28 cellular contexts compared by ENCODE assay signal in the genomic region with DNA sequence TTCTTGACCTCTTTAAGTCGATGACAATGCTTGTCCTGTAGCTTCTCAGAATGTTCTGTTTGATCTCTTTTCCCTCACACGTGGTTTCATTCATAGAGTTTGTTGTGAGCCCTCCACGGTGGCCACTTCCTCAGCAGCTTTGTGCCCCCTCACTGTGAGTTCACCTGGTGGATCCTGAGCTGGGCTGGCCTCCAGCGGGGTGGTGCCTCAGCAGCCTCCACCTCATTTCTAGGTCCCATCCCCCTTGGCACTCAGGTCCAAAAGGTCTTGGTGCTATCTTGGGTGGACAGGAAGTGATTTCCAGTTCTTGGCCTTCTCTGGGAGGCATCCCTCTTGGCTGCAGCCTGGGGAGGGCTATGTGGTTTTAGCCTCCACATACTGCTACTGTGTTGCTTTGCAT.
"Had no signal": no experiment of that assay in that cellular context is flagged by ENCODE, and none has a peak within 500 bp of the region (broad histone marks: within the 10 kb centered on the region; RNA-seq: fewer than 3 reads in every experiment).

No MANE protein-coding gene starts in this region.

- H3K36me3 Mint-ChIP-seq: activated CD4-positive, alpha-beta memory T cell treated with anti-CD3 and anti-CD28 coated beads for 36 hours; activated naive CD4-positive, alpha-beta T cell treated with anti-CD3 and anti-CD28 coated beads, Interleukin-2, amount 10 ng/mL, durations not matched to agents 7 days and 5 days; activated naive CD4-positive, alpha-beta T cell treated with anti-CD3 and anti-CD28 coated beads, Interleukin-2, amount 50 U/mL, for 72 hours; activated naive CD8-positive, alpha-beta T cell treated with anti-CD3 and anti-CD28 coated beads, Interleukin-2, amount 10 ng/mL, durations not matched to agents 7 days and 5 days; brain had no signal

- H3K27me3 Mint-ChIP-seq: activated naive CD4-positive, alpha-beta T cell treated with anti-CD3 and anti-CD28 coated beads, Interleukin-2, amount 10 ng/mL, durations not matched to agents 7 days and 5 days; activated naive CD8-positive, alpha-beta T cell treated with anti-CD3 and anti-CD28 coated beads, Interleukin-2, amount 10 ng/mL, durations not matched to agents 7 days and 5 days; brain had no signal

- DNase-seq: activated B cell treated with CpG ODN at 0.5 μM for 24 hours; activated CD4-positive, alpha-beta memory T cell treated with anti-CD3 and anti-CD28 coated beads for 36 hours; activated CD4-positive, alpha-beta T cell treated with anti-CD3 and anti-CD28 coated beads for 48 hours; activated CD8-positive, alpha-beta T cell treated with anti-CD3 and anti-CD28 coated beads, Interleukin-2, amount 10 ng/mL, durations not matched to agents 7 days and 5 days; activated gamma-delta T cell; activated naive CD4-positive, alpha-beta T cell; activated naive CD4-positive, alpha-beta T cell treated with anti-CD3 and anti-CD28 coated beads, Interleukin-2, amount 10 ng/mL, durations not matched to agents 7 days and 5 days; activated naive CD8-positive, alpha-beta T cell treated with anti-CD3 and anti-CD28 coated beads, Interleukin-2, amount 10 ng/mL, durations not matched to agents 7 days and 5 days; activated T-cell treated with anti-CD3 and anti-CD28 coated beads for 4 hours; activated T-cell treated with anti-CD3 and anti-CD28 coated beads, Interleukin-2, amount 50 U/mL, for 24 hours; activated T-cell treated with anti-CD3 and anti-CD28 coated beads, Interleukin-2, amount 50 U/mL, for 72 hours; central memory CD4-positive, alpha-beta T cell; cerebellar nuclear complex; colonic mucosa; effector CD8-positive, alpha-beta T cell; foreskin fibroblast; heart left ventricle; T-helper 1 cell; T-helper 17 cell; T1000; WERI-Rb-1 had no signal

- H3K36me3 ChIP-seq: ascending aorta, breast epithelium, cardiac muscle cell, colonic mucosa, heart left ventricle, WERI-Rb-1 had no signal

- H3K27ac ChIP-seq: ascending aorta, breast epithelium, cardiac muscle cell, colonic mucosa, epithelial cell of prostate, heart left ventricle, WERI-Rb-1 had no signal

- H3K27ac Mint-ChIP-seq: activated B cell treated with CpG ODN at 0.5 μM for 24 hours; activated CD4-positive, alpha-beta memory T cell treated with anti-CD3 and anti-CD28 coated beads for 36 hours; activated CD8-positive, alpha-beta T cell treated with anti-CD3 and anti-CD28 coated beads, Interleukin-2, amount 10 ng/mL, durations not matched to agents 7 days and 5 days; activated naive CD4-positive, alpha-beta T cell treated with anti-CD3 and anti-CD28 coated beads, Interleukin-2, amount 10 ng/mL, durations not matched to agents 7 days and 5 days; activated naive CD4-positive, alpha-beta T cell treated with anti-CD3 and anti-CD28 coated beads, Interleukin-2, amount 50 U/mL, for 72 hours; activated naive CD8-positive, alpha-beta T cell treated with anti-CD3 and anti-CD28 coated beads, Interleukin-2, amount 10 ng/mL, durations not matched to agents 7 days and 5 days; activated T-cell treated with anti-CD3 and anti-CD28 coated beads, Interleukin-2, amount 50 U/mL, for 24 hours; activated T-cell treated with anti-CD3 and anti-CD28 coated beads, Interleukin-2, amount 50 U/mL, for 72 hours; brain; T-helper 17 cell; T-helper 2 cell treated with Interferon-gamma antibody and Interleukin-4, amounts not matched to agents 5 μg/mL and 100 μg/mL, for 36 hours had no signal

- H3K27me3 ChIP-seq: ascending aorta, breast epithelium, cardiac muscle cell, colonic mucosa, heart left ventricle had no signal

- H3K9me3 ChIP-seq: ascending aorta, breast epithelium, colonic mucosa, heart left ventricle had no signal

- H3K4me1 ChIP-seq: ascending aorta, breast epithelium, colonic mucosa had no signal

- H3K4me3 Mint-ChIP-seq: activated B cell treated with CpG ODN at 0.5 μM for 24 hours; activated CD4-positive, alpha-beta memory T cell treated with anti-CD3 and anti-CD28 coated beads for 36 hours; activated CD8-positive, alpha-beta T cell treated with anti-CD3 and anti-CD28 coated beads, Interleukin-2, amount 10 ng/mL, durations not matched to agents 7 days and 5 days; activated naive CD4-positive, alpha-beta T cell treated with anti-CD3 and anti-CD28 coated beads, Interleukin-2, amount 10 ng/mL, durations not matched to agents 7 days and 5 days; activated naive CD8-positive, alpha-beta T cell treated with anti-CD3 and anti-CD28 coated beads, Interleukin-2, amount 10 ng/mL, durations not matched to agents 7 days and 5 days; activated T-cell treated with anti-CD3 and anti-CD28 coated beads, Interleukin-2, amount 50 U/mL, for 24 hours; activated T-cell treated with anti-CD3 and anti-CD28 coated beads, Interleukin-2, amount 50 U/mL, for 72 hours; brain; T-helper 17 cell; T-helper 2 cell treated with Interferon-gamma antibody and Interleukin-4, amounts not matched to agents 5 μg/mL and 100 μg/mL, for 36 hours had no signal

- H3K4me3 ChIP-seq: ascending aorta, breast epithelium, cardiac muscle cell, colonic mucosa, heart left ventricle had no signal

- H3K4me1 Mint-ChIP-seq: activated B cell treated with CpG ODN at 0.5 μM for 24 hours; activated naive CD4-positive, alpha-beta T cell treated with anti-CD3 and anti-CD28 coated beads, Interleukin-2, amount 10 ng/mL, durations not matched to agents 7 days and 5 days; activated naive CD8-positive, alpha-beta T cell treated with anti-CD3 and anti-CD28 coated beads, Interleukin-2, amount 10 ng/mL, durations not matched to agents 7 days and 5 days; T-helper 17 cell had no signal

- H3K9me3 Mint-ChIP-seq: activated B cell treated with CpG ODN at 0.5 μM for 24 hours; activated CD4-positive, alpha-beta memory T cell treated with anti-CD3 and anti-CD28 coated beads for 36 hours; activated naive CD4-positive, alpha-beta T cell treated with anti-CD3 and anti-CD28 coated beads, Interleukin-2, amount 10 ng/mL, durations not matched to agents 7 days and 5 days; activated naive CD4-positive, alpha-beta T cell treated with anti-CD3 and anti-CD28 coated beads, Interleukin-2, amount 50 U/mL, for 72 hours; activated naive CD8-positive, alpha-beta T cell treated with anti-CD3 and anti-CD28 coated beads, Interleukin-2, amount 10 ng/mL, durations not matched to agents 7 days and 5 days; activated T-cell treated with anti-CD3 and anti-CD28 coated beads, Interleukin-2, amount 50 U/mL, for 24 hours; activated T-cell treated with anti-CD3 and anti-CD28 coated beads, Interleukin-2, amount 50 U/mL, for 72 hours; T-helper 2 cell treated with Interferon-gamma antibody and Interleukin-4, amounts not matched to agents 5 μg/mL and 100 μg/mL, for 36 hours had no signal
